Comparison of ENCODE assay signal across 1 cellular context in genomic region chr11:108854366-108854765, GRCh38.
TF ChIP-seq lines count a peak whose summit lies in the region.

No MANE protein-coding gene starts in this region.

TF ChIP-seq in GM12878, 131 proteins besides CTCF, POLR2A, EP300 and RAD21 (continued from another document and continues in another):
- TF ChIP-seq, protein P1, sequence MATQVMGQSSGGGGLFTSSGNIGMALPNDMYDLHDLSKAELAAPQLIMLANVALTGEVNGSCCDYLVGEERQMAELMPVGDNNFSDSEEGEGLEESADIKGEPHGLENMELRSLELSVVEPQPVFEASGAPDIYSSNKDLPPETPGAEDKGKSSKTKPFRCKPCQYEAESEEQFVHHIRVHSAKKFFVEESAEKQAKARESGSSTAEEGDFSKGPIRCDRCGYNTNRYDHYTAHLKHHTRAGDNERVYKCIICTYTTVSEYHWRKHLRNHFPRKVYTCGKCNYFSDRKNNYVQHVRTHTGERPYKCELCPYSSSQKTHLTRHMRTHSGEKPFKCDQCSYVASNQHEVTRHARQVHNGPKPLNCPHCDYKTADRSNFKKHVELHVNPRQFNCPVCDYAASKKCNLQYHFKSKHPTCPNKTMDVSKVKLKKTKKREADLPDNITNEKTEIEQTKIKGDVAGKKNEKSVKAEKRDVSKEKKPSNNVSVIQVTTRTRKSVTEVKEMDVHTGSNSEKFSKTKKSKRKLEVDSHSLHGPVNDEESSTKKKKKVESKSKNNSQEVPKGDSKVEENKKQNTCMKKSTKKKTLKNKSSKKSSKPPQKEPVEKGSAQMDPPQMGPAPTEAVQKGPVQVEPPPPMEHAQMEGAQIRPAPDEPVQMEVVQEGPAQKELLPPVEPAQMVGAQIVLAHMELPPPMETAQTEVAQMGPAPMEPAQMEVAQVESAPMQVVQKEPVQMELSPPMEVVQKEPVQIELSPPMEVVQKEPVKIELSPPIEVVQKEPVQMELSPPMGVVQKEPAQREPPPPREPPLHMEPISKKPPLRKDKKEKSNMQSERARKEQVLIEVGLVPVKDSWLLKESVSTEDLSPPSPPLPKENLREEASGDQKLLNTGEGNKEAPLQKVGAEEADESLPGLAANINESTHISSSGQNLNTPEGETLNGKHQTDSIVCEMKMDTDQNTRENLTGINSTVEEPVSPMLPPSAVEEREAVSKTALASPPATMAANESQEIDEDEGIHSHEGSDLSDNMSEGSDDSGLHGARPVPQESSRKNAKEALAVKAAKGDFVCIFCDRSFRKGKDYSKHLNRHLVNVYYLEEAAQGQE (IDR thresholded peaks at IDR 0.05; ENCODE audit: low read depth, low read length) = no peak
- TF ChIP-seq, protein P2, sequence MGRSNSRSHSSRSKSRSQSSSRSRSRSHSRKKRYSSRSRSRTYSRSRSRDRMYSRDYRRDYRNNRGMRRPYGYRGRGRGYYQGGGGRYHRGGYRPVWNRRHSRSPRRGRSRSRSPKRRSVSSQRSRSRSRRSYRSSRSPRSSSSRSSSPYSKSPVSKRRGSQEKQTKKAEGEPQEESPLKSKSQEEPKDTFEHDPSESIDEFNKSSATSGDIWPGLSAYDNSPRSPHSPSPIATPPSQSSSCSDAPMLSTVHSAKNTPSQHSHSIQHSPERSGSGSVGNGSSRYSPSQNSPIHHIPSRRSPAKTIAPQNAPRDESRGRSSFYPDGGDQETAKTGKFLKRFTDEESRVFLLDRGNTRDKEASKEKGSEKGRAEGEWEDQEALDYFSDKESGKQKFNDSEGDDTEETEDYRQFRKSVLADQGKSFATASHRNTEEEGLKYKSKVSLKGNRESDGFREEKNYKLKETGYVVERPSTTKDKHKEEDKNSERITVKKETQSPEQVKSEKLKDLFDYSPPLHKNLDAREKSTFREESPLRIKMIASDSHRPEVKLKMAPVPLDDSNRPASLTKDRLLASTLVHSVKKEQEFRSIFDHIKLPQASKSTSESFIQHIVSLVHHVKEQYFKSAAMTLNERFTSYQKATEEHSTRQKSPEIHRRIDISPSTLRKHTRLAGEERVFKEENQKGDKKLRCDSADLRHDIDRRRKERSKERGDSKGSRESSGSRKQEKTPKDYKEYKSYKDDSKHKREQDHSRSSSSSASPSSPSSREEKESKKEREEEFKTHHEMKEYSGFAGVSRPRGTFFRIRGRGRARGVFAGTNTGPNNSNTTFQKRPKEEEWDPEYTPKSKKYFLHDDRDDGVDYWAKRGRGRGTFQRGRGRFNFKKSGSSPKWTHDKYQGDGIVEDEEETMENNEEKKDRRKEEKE (IDR thresholded peaks at IDR 0.05) = no peak
- TF ChIP-seq ZNF622 (IDR thresholded peaks at IDR 0.05) (no peak), MEF2A (IDR thresholded peaks at IDR 0.05; ENCODE audit: insufficient read depth, low read depth, low read length) (peak; percentile 87), PAX5 (IDR thresholded peaks at IDR 0.05; ENCODE audit: borderline replicate concordance, low read depth, low read length) (no peak), YY1 (IDR thresholded peaks at IDR 0.05; ENCODE audit: low read depth, low read length) (no peak), SUPT20H (IDR thresholded peaks at IDR 0.05; ENCODE audit: borderline replicate concordance, control insufficient read depth, low read depth, low read length) (no peak), TCF12 (IDR thresholded peaks at IDR 0.05; ENCODE audit: low read depth, low read length) (no peak), CEBPZ (IDR thresholded peaks at IDR 0.05; ENCODE audit: low read depth, low read length) (no peak), LARP7 (IDR thresholded peaks at IDR 0.05) (no peak), POLR2AphosphoS2 (IDR thresholded peaks at IDR 0.05; ENCODE audit: low read depth, low read length) (no peak), BHLHE40 (IDR thresholded peaks at IDR 0.05; ENCODE audit: borderline replicate concordance in 1 of 2, low read depth in 2 of 2, low read length in 1 of 2) (no peak), IRF5 (IDR thresholded peaks at IDR 0.05; ENCODE audit: borderline replicate concordance) (no peak), E4F1 (IDR thresholded peaks at IDR 0.05; ENCODE audit: borderline replicate concordance, partially characterized antibody) (no peak), PKNOX1 (IDR thresholded peaks at IDR 0.05) (no peak), BMI1 (IDR thresholded peaks at IDR 0.05; ENCODE audit: borderline replicate concordance) (no peak), MLLT1 (IDR thresholded peaks at IDR 0.05) (0 out of 2 replicates have a peak, but pooled peaks have one; percentile 24), MYB (IDR thresholded peaks at IDR 0.05; ENCODE audit: borderline replicate concordance, low read depth, low read length) (no peak), STAT1 (conservative IDR thresholded peaks at IDR 0.05) (no peak), ELK1 (IDR thresholded peaks at IDR 0.05; ENCODE audit: low read depth, low read length) (no peak), CBX3 (IDR thresholded peaks at IDR 0.05; ENCODE audit: borderline replicate concordance, low read depth) (no peak)
- TF ChIP-seq, protein P3, sequence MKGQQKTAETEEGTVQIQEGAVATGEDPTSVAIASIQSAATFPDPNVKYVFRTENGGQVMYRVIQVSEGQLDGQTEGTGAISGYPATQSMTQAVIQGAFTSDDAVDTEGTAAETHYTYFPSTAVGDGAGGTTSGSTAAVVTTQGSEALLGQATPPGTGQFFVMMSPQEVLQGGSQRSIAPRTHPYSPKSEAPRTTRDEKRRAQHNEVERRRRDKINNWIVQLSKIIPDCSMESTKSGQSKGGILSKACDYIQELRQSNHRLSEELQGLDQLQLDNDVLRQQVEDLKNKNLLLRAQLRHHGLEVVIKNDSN (IDR thresholded peaks at IDR 0.05; ENCODE audit: borderline replicate concordance, extremely low read length, insufficient read depth, low read depth, low read length) = no peak
- TF ChIP-seq, protein P4, sequence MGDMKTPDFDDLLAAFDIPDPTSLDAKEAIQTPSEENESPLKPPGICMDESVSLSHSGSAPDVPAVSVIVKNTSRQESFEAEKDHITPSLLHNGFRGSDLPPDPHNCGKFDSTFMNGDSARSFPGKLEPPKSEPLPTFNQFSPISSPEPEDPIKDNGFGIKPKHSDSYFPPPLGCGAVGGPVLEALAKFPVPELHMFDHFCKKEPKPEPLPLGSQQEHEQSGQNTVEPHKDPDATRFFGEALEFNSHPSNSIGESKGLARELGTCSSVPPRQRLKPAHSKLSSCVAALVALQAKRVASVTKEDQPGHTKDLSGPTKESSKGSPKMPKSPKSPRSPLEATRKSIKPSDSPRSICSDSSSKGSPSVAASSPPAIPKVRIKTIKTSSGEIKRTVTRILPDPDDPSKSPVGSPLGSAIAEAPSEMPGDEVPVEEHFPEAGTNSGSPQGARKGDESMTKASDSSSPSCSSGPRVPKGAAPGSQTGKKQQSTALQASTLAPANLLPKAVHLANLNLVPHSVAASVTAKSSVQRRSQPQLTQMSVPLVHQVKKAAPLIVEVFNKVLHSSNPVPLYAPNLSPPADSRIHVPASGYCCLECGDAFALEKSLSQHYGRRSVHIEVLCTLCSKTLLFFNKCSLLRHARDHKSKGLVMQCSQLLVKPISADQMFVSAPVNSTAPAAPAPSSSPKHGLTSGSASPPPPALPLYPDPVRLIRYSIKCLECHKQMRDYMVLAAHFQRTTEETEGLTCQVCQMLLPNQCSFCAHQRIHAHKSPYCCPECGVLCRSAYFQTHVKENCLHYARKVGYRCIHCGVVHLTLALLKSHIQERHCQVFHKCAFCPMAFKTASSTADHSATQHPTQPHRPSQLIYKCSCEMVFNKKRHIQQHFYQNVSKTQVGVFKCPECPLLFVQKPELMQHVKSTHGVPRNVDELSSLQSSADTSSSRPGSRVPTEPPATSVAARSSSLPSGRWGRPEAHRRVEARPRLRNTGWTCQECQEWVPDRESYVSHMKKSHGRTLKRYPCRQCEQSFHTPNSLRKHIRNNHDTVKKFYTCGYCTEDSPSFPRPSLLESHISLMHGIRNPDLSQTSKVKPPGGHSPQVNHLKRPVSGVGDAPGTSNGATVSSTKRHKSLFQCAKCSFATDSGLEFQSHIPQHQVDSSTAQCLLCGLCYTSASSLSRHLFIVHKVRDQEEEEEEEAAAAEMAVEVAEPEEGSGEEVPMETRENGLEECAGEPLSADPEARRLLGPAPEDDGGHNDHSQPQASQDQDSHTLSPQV (IDR thresholded peaks at IDR 0.05) = no peak
- TF ChIP-seq, protein P5, sequence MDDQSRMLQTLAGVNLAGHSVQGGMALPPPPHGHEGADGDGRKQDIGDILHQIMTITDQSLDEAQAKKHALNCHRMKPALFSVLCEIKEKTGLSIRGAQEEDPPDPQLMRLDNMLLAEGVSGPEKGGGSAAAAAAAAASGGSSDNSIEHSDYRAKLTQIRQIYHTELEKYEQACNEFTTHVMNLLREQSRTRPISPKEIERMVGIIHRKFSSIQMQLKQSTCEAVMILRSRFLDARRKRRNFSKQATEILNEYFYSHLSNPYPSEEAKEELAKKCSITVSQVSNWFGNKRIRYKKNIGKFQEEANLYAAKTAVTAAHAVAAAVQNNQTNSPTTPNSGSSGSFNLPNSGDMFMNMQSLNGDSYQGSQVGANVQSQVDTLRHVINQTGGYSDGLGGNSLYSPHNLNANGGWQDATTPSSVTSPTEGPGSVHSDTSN (IDR thresholded peaks at IDR 0.05; ENCODE audit: insufficient replicate concordance, low read depth, low read length) = no peak
- TF ChIP-seq, protein P6, sequence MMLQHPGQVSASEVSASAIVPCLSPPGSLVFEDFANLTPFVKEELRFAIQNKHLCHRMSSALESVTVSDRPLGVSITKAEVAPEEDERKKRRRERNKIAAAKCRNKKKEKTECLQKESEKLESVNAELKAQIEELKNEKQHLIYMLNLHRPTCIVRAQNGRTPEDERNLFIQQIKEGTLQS (IDR thresholded peaks at IDR 0.05; ENCODE audit: borderline replicate concordance, extremely low read depth, low read depth, low read length) = no peak
